ENCODE assay signal across 9 cellular contexts in genomic region chr2:54657664-54658083, GRCh38.
A peak's percentile ranks its signal among the peaks of the same experiment; 100 is the strongest.
DNase-seq lines count a peak whose midpoint lies in the region; ATAC-seq and TF ChIP-seq lines count a peak whose summit lies in the region.
"Had no signal": no experiment of that assay in that cellular context is flagged by ENCODE, and none has a peak within 500 bp of the region (broad histone marks: within the 10 kb centered on the region; RNA-seq: fewer than 3 reads in every experiment).

No MANE protein-coding gene starts in this region.

- H3K36me3 Mint-ChIP-seq in activated naive CD8-positive, alpha-beta T cell treated with anti-CD3 and anti-CD28 coated beads, Interleukin-2, amount 50 U/mL, for 24 hours (ENCODE audit: low read depth) = peaks cover 51% of the 10 kb centered on the region

- H3K27ac ChIP-seq in OCI-LY7 (ENCODE audit: low read depth, low read length, poor library complexity, severe bottlenecking) = no peak overlapping the region
- H3K27ac ChIP-seq: SJSA1 had no signal

- DNase-seq in COR-L47 (lab: John Stamatoyannopoulos, UW) (peak; percentile 17), OCI-LY7 (ENCODE audit: low spot score) (peak; percentile 65), iPS-NIHi11 (ENCODE audit: low spot score) (peak; percentile 77), HCEC 1CT (no peak)
- peak; percentile 50 for DNase-seq in activated naive CD8-positive, alpha-beta T cell treated with anti-CD3 and anti-CD28 coated beads, Interleukin-2, amount 50 U/mL, for 24 hours
- peak; percentile 34 to 38 for DNase-seq in stimulated activated CD4-positive, alpha-beta T cell treated with anti-CD3 and anti-CD28 coated beads, Interleukin-2, amount 100 ng/mL, for 48 hours

- no peaks in the 10 kb centered on the region for H3K9me3 Mint-ChIP-seq in activated naive CD8-positive, alpha-beta T cell treated with anti-CD3 and anti-CD28 coated beads, Interleukin-2, amount 50 U/mL, for 24 hours

- H3K4me1 ChIP-seq in OCI-LY7 (ENCODE audit: insufficient read depth, low read length, poor library complexity, severe bottlenecking) = no peaks in the 10 kb centered on the region

- H3K9me3 ChIP-seq in OCI-LY7 (ENCODE audit: low read length) = no peaks in the 10 kb centered on the region
- H3K9me3 ChIP-seq: SJSA1 had no signal

- CTCF ChIA-PET in OCI-LY7 (lab: Charles Lee; ENCODE audit: unreplicated experiment) = interaction anchor here (0.6 kb wide), 1 partner anchor 520 kb away, joined by 3 read pairs; no protein-coding TSS in a partner anchor

- peaks cover 13% of the 10 kb centered on the region for H3K4me1 Mint-ChIP-seq in activated naive CD8-positive, alpha-beta T cell treated with anti-CD3 and anti-CD28 coated beads, Interleukin-2, amount 50 U/mL, for 24 hours

- no peaks in the 10 kb centered on the region for H3K27me3 Mint-ChIP-seq in activated naive CD8-positive, alpha-beta T cell treated with anti-CD3 and anti-CD28 coated beads, Interleukin-2, amount 50 U/mL, for 24 hours

- BruUV-seq in OCI-LY7 (replicated peaks; lab: Mats Ljungman, UMichigan) = no TSS peak

- no peak overlapping the region for H3K4me2 ChIP-seq in OCI-LY7 (ENCODE audit: low read length)

- H3K79me2 ChIP-seq in OCI-LY7 (ENCODE audit: insufficient read depth, low read depth, low read length) = no peaks in the 10 kb centered on the region

- H3K27ac Mint-ChIP-seq in activated naive CD8-positive, alpha-beta T cell treated with anti-CD3 and anti-CD28 coated beads, Interleukin-2, amount 50 U/mL, for 24 hours = peak overlapping the region; percentile 46

- H3K36me3 ChIP-seq in OCI-LY7 (ENCODE audit: insufficient read depth, low read length) = peaks cover 98% of the 10 kb centered on the region

- no peak overlapping the region for H3K4me3 ChIP-seq in OCI-LY7 (ENCODE audit: low read depth, low read length, poor library complexity, severe bottlenecking)
- H3K4me3 ChIP-seq: SJSA1 had no signal

- intact Hi-C loops in OCI-LY7 (cut with micrococcal nuclease; ENCODE audit: unreplicated experiment) = loop anchor here (1.0 to 2.0 kb wide), 2 partner anchors 47 to 135 kb away; no protein-coding TSS in a partner anchor

- H3K9me2 ChIP-seq in OCI-LY7 (ENCODE audit: insufficient read depth, low read length) = no peaks in the 10 kb centered on the region

- no peaks in the 10 kb centered on the region for H4K20me1 ChIP-seq in OCI-LY7 (ENCODE audit: insufficient read depth, low read length)

- peak; percentile 83 for TF ChIP-seq CTCF in OCI-LY7 (conservative IDR thresholded peaks at IDR 0.05; ENCODE audit: low read length)

- POLR2A ChIA-PET in OCI-LY7 (lab: Charles Lee) = interaction anchor here (1.1 to 1.7 kb wide), 2 partner anchors 9 to 24 kb away, joined by 3 to 4 read pairs; no protein-coding TSS in a partner anchor

- H3K4me3 Mint-ChIP-seq in activated naive CD8-positive, alpha-beta T cell treated with anti-CD3 and anti-CD28 coated beads, Interleukin-2, amount 50 U/mL, for 24 hours = no peak overlapping the region

- no peak overlapping the region for H2AFZ ChIP-seq in OCI-LY7 (ENCODE audit: low read length)

- ATAC-seq in GM21360 (IDR thresholded peaks at IDR 0.05; ENCODE audit: unreplicated experiment) (peak; percentile 51), GM21381 (IDR thresholded peaks at IDR 0.05; ENCODE audit: unreplicated experiment) (no peak)
- peak; percentile 37 for ATAC-seq in activated naive CD8-positive, alpha-beta T cell treated with anti-CD3 and anti-CD28 coated beads, Interleukin-2, amount 50 U/mL, for 24 hours
